In the genomic region with DNA sequence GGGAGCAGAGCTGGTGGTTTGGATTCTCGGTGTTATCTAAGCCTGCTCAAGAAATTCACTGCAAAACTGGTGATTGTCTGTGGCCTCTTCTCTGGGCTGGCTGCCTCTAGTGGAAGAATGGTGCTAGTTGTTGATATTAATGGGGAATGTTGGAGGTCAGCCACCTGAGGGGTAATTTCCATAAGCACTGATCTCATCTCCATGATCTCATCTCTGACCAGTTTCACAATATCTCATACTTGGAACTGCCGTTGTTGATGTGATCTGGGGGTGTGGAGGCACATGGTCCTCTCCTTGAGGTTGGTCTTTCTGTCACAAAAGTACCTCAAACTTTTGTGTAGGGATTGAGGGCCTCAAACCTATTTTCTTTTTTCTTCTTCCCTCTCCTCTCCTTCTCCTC, we compare ENCODE assay signal across 8 cellular contexts.
DNase-seq lines count a peak whose midpoint lies in the region; ATAC-seq and TF ChIP-seq lines count a peak whose summit lies in the region.

No MANE protein-coding gene starts in this region.

- peak; percentile 52 for TF ChIP-seq CTCF in AG09319 (IDR thresholded peaks at IDR 0.05; ENCODE audit: low read depth, low read length)
- peak; percentile 63 for TF ChIP-seq CTCF in WI38 (IDR thresholded peaks at IDR 0.05; ENCODE audit: low read depth, low read length)

- DNase-seq in AG09319 (ENCODE audit: extremely low read depth, low read depth): peak; percentile 87
- peak; percentile 50 for DNase-seq in iPS-NIHi7 (ENCODE audit: extremely low spot score)
- DNase-seq in NCI-H1048 (lab: John Stamatoyannopoulos, UW): no peak
- no peak for DNase-seq in NCI-H128 (lab: John Stamatoyannopoulos, UW; ENCODE audit: unreplicated experiment)
- DNase-seq in NCI-H774 (lab: John Stamatoyannopoulos, UW): no peak

- H3K4me3 ChIP-seq in WI38 (ENCODE audit: low read depth, low read length): no peak overlapping the region

- ATAC-seq in GM19035 (IDR thresholded peaks at IDR 0.05; ENCODE audit: unreplicated experiment): peak; percentile 62
- peak; percentile 82 for ATAC-seq in HG03135 (IDR thresholded peaks at IDR 0.05; ENCODE audit: unreplicated experiment)

Comparison
In these comparisons a context has a peak if more than half of its experiments do, and no peak if none do; other contexts are left out.
1. DNase-seq: peak in AG09319 (single experiment) and iPS-NIHi7 (single experiment); none in NCI-H1048 (single experiment), NCI-H128 (single experiment) and NCI-H774 (single experiment).